ENCODE assay signal across 1 cellular context in genomic region chr6:48962041-48962440, GRCh38.
TF ChIP-seq lines count a peak whose summit lies in the region.

No MANE protein-coding gene starts in this region.

TF ChIP-seq in IMR-90, 13 proteins besides CTCF, POLR2A, EP300 and RAD21 (continued from another document):
- TF ChIP-seq USF2 (IDR thresholded peaks at IDR 0.05; ENCODE audit: low read depth, low read length) (no peak), CEBPB (IDR thresholded peaks at IDR 0.05; ENCODE audit: low read depth, low read length) (no peak), MAFK (IDR thresholded peaks at IDR 0.05; ENCODE audit: low read depth, low read length) (no peak), BHLHE40 (IDR thresholded peaks at IDR 0.05; ENCODE audit: low read depth, low read length) (no peak), CHD1 (IDR thresholded peaks at IDR 0.05; ENCODE audit: low read depth, low read length) (no peak), NFE2L2 (IDR thresholded peaks at IDR 0.05; ENCODE audit: low read depth, low read length) (no peak), MAZ (IDR thresholded peaks at IDR 0.05; ENCODE audit: borderline replicate concordance, low read depth, low read length) (no peak), MXI1 (IDR thresholded peaks at IDR 0.05; ENCODE audit: borderline replicate concordance, low read depth, low read length) (no peak), RCOR1 (IDR thresholded peaks at IDR 0.05; ENCODE audit: insufficient replicate concordance, low read length) (no peak), RFX5 (IDR thresholded peaks at IDR 0.05; ENCODE audit: low read depth, low read length) (no peak)
- TF ChIP-seq, protein P1, sequence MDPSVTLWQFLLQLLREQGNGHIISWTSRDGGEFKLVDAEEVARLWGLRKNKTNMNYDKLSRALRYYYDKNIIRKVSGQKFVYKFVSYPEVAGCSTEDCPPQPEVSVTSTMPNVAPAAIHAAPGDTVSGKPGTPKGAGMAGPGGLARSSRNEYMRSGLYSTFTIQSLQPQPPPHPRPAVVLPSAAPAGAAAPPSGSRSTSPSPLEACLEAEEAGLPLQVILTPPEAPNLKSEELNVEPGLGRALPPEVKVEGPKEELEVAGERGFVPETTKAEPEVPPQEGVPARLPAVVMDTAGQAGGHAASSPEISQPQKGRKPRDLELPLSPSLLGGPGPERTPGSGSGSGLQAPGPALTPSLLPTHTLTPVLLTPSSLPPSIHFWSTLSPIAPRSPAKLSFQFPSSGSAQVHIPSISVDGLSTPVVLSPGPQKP (IDR thresholded peaks at IDR 0.05; ENCODE audit: borderline replicate concordance, low read depth, low read length), result no peak
